ENCODE assay signal across 24 cellular contexts in the genomic region with DNA sequence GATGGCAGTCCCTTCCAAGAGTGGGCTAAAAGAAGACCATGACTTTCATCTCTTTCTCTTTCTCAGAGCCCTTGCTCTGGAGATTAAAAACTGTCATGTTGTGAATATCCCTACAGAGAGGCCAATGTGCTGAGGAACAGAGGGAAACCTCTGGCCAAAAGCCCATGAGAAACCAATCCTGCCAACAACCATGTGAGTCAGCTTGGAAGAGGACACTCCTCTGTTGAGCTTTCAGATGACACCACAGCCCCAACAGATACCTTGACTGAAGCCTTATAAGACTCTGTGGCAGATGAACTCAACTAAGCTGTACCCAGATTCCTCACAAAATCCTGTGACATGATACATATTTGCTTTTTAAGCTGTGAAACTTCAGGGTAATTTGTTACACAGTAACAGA.
"Had no signal": no experiment of that assay in that cellular context is flagged by ENCODE, and none has a peak within 500 bp of the region (broad histone marks: within the 10 kb centered on the region; RNA-seq: fewer than 3 reads in every experiment).

No MANE protein-coding gene starts in this region.

- H2AFZ ChIP-seq: neural progenitor cell had no signal

- H3K27me3 ChIP-seq: breast epithelium, esophagus muscularis mucosa, left lung, neural progenitor cell, testis, transverse colon had no signal

- H3K4me1 ChIP-seq: breast epithelium, esophagus muscularis mucosa, left lung, lower lobe of right lung, neural progenitor cell, testis, transverse colon had no signal

- ATAC-seq: left lung; lower lobe of right lung; natural killer cell; right cardiac atrium; stimulated activated naive CD8-positive, alpha-beta T cell treated with anti-CD3 and anti-CD28 coated beads, Interleukin-15, Interleukin-2, amounts not matched to agents 100 U/mL and 50 U/mL, for 24 hours; T-cell had no signal

- DNase-seq: activated CD4-positive, alpha-beta T cell treated with anti-CD3 and anti-CD28 coated beads for 4 hours; activated CD4-positive, alpha-beta T cell treated with anti-CD3 and anti-CD28 coated beads, Interleukin-2, amount 50 U/mL, for 4 hours; activated effector memory CD4-positive, alpha-beta T cell treated with anti-CD3 and anti-CD28 coated beads, Interleukin-2, amount 50 U/mL, for 16 hours; activated naive CD4-positive, alpha-beta T cell treated with anti-CD3 and anti-CD28 coated beads for 36 hours; activated naive CD8-positive, alpha-beta T cell treated with anti-CD3 and anti-CD28 coated beads, Interleukin-2, amount 10 ng/mL, durations not matched to agents 7 days and 5 days; activated T-cell treated with anti-CD3 and anti-CD28 coated beads, Interleukin-2, amount 50 U/mL, for 1 hour; amygdala; dermis blood vessel endothelial cell; effector CD4-positive, alpha-beta T cell; left lung; lower lobe of right lung; mesenchymal stem cell; natural killer cell; posterior cingulate gyrus; right cardiac atrium; stimulated activated CD4-positive, alpha-beta T cell treated with anti-CD3 and anti-CD28 coated beads, Interleukin-4, amount 100 ng/mL, for 1 hour; stimulated activated naive CD8-positive, alpha-beta T cell treated with anti-CD3 and anti-CD28 coated beads, Interleukin-15, Interleukin-2, amounts not matched to agents 100 U/mL and 50 U/mL, for 24 hours; T-cell; testis; transverse colon had no signal

- H3K36me3 Mint-ChIP-seq: natural killer cell had no signal

- H3K27me3 Mint-ChIP-seq: activated naive CD8-positive, alpha-beta T cell treated with anti-CD3 and anti-CD28 coated beads, Interleukin-2, amount 10 ng/mL, durations not matched to agents 7 days and 5 days; T-cell had no signal

- H3K9me3 ChIP-seq: testis, transverse colon had no signal

- H3K4me3 ChIP-seq: breast epithelium, esophagus muscularis mucosa, left lung, lower lobe of right lung, neural progenitor cell, testis, transverse colon had no signal

- H3K4me3 Mint-ChIP-seq: activated naive CD4-positive, alpha-beta T cell treated with anti-CD3 and anti-CD28 coated beads for 36 hours; activated naive CD8-positive, alpha-beta T cell treated with anti-CD3 and anti-CD28 coated beads, Interleukin-2, amount 10 ng/mL, durations not matched to agents 7 days and 5 days; activated T-helper 1 cell treated with anti-CD3 and anti-CD28 coated beads, Interleukin-12 subunit alpha, Interleukin-12 subunit beta, Interleukin-2, Interleukin-4 antibody, amounts not matched to agents 30 ng/mL and 10 ng/mL and 1 ng/mL, durations not matched to agents 14 hours and 24 hours and 36 hours; natural killer cell; neural progenitor cell; T-cell had no signal

- H3K4me1 Mint-ChIP-seq: natural killer cell, neural progenitor cell had no signal

- H3K4me2 ChIP-seq: neural progenitor cell had no signal

- H3K9me3 Mint-ChIP-seq: activated naive CD4-positive, alpha-beta T cell treated with anti-CD3 and anti-CD28 coated beads for 36 hours; natural killer cell; neural progenitor cell had no signal

- H3K27ac Mint-ChIP-seq: activated naive CD4-positive, alpha-beta T cell treated with anti-CD3 and anti-CD28 coated beads for 36 hours; activated naive CD8-positive, alpha-beta T cell treated with anti-CD3 and anti-CD28 coated beads, Interleukin-2, amount 10 ng/mL, durations not matched to agents 7 days and 5 days; activated T-helper 1 cell treated with anti-CD3 and anti-CD28 coated beads, Interleukin-12 subunit alpha, Interleukin-12 subunit beta, Interleukin-2, Interleukin-4 antibody, amounts not matched to agents 30 ng/mL and 10 ng/mL and 1 ng/mL, durations not matched to agents 14 hours and 24 hours and 36 hours; natural killer cell; neural progenitor cell; T-cell had no signal

- H3K27ac ChIP-seq: breast epithelium, esophagus muscularis mucosa, left lung, lower lobe of right lung, neural progenitor cell, testis, transverse colon had no signal

- H3K36me3 ChIP-seq: breast epithelium, neural progenitor cell had no signal

- H3K9ac ChIP-seq: neural progenitor cell had no signal
